Comparison of ENCODE assay signal across 1 cellular context in genomic region chrX:41234471-41234870, GRCh38.
TF ChIP-seq lines count a peak whose summit lies in the region.

No MANE protein-coding gene starts in this region.

TF ChIP-seq in GM12878, 131 proteins besides CTCF, POLR2A, EP300 and RAD21:
- peak; percentile 70 for TF ChIP-seq MLLT1 (IDR thresholded peaks at IDR 0.05)
TF ChIP-seq in GM12878: peak in this region for 1; not testable (repeated sequence) for 130.
